In the genomic region with DNA sequence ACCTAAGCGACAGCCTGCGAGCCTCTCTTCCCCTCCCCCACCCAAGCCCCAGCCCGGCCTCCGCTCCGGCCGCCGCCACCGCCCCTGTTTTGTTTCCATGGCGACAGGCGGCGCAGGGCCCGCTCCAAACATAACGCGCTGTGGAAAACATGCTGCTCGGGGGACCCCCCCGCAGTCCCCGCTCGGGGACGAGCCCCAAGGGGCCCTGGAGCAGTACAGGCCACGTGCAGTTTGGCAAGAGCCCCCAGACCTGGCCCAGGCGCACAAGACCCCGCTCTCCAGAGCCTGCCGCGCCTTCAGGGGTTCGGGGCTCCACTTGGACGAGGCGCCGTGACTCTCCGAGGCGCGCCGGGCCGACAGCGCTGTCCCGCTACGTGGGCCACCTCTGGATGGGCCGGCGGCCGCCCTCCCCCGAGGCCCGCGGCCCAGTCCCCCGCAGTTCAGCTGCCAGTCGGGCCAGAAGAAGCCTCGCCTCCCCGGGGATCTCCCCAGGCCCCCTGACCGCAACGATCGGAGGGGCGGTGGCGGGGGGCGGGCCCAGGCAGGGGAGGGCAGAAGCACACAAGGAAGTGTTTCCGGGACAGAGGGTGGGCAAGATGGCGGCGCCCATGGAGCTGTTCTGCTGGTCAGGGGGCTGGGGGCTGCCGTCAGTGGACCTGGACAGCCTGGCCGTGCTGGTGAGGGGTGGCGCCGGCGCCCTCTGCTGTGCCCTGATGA, we compare ENCODE assay signal across 1 cellular context.
TF ChIP-seq lines count a peak whose summit lies in the region.

TSS of gene MTX1 (plus strand) at position 40 of the 717 bp plus-strand sequence. CDS start at position 150, 110 bp downstream.

TF ChIP-seq in K562, 482 proteins besides CTCF, POLR2A, EP300 and RAD21 (continued from another document and continues in another):
- TF ChIP-seq, protein P1, sequence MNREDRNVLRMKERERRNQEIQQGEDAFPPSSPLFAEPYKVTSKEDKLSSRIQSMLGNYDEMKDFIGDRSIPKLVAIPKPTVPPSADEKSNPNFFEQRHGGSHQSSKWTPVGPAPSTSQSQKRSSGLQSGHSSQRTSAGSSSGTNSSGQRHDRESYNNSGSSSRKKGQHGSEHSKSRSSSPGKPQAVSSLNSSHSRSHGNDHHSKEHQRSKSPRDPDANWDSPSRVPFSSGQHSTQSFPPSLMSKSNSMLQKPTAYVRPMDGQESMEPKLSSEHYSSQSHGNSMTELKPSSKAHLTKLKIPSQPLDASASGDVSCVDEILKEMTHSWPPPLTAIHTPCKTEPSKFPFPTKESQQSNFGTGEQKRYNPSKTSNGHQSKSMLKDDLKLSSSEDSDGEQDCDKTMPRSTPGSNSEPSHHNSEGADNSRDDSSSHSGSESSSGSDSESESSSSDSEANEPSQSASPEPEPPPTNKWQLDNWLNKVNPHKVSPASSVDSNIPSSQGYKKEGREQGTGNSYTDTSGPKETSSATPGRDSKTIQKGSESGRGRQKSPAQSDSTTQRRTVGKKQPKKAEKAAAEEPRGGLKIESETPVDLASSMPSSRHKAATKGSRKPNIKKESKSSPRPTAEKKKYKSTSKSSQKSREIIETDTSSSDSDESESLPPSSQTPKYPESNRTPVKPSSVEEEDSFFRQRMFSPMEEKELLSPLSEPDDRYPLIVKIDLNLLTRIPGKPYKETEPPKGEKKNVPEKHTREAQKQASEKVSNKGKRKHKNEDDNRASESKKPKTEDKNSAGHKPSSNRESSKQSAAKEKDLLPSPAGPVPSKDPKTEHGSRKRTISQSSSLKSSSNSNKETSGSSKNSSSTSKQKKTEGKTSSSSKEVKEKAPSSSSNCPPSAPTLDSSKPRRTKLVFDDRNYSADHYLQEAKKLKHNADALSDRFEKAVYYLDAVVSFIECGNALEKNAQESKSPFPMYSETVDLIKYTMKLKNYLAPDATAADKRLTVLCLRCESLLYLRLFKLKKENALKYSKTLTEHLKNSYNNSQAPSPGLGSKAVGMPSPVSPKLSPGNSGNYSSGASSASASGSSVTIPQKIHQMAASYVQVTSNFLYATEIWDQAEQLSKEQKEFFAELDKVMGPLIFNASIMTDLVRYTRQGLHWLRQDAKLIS (CRISPR knock-in tag; IDR thresholded peaks at IDR 0.05) = peak; percentile 83; the same call in 1 of the 2 replicates
- no peak for TF ChIP-seq SNIP1 (IDR thresholded peaks at IDR 0.05; ENCODE audit: low read depth)
- TF ChIP-seq HNRNPUL1 (IDR thresholded peaks at IDR 0.05; ENCODE audit: low read length) = no peak
- TF ChIP-seq, protein P2, sequence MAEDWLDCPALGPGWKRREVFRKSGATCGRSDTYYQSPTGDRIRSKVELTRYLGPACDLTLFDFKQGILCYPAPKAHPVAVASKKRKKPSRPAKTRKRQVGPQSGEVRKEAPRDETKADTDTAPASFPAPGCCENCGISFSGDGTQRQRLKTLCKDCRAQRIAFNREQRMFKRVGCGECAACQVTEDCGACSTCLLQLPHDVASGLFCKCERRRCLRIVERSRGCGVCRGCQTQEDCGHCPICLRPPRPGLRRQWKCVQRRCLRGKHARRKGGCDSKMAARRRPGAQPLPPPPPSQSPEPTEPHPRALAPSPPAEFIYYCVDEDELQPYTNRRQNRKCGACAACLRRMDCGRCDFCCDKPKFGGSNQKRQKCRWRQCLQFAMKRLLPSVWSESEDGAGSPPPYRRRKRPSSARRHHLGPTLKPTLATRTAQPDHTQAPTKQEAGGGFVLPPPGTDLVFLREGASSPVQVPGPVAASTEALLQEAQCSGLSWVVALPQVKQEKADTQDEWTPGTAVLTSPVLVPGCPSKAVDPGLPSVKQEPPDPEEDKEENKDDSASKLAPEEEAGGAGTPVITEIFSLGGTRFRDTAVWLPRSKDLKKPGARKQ (CRISPR knock-in tag; IDR thresholded peaks at IDR 0.05) = no peak
- peak; percentile 60 for TF ChIP-seq CREM (IDR thresholded peaks at IDR 0.05; ENCODE audit: low read depth)
- TF ChIP-seq ZNF224 (CRISPR knock-in tag; IDR thresholded peaks at IDR 0.05) = no peak
- no peak for TF ChIP-seq MECOM (CRISPR knock-in tag; IDR thresholded peaks at IDR 0.05)
- TF ChIP-seq RBM17 (IDR thresholded peaks at IDR 0.05; ENCODE audit: borderline replicate concordance, low read depth, low read length) = no peak
- TF ChIP-seq, protein P3, sequence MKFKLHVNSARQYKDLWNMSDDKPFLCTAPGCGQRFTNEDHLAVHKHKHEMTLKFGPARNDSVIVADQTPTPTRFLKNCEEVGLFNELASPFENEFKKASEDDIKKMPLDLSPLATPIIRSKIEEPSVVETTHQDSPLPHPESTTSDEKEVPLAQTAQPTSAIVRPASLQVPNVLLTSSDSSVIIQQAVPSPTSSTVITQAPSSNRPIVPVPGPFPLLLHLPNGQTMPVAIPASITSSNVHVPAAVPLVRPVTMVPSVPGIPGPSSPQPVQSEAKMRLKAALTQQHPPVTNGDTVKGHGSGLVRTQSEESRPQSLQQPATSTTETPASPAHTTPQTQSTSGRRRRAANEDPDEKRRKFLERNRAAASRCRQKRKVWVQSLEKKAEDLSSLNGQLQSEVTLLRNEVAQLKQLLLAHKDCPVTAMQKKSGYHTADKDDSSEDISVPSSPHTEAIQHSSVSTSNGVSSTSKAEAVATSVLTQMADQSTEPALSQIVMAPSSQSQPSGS (CRISPR knock-in tag; IDR thresholded peaks at IDR 0.05) = no peak
- TF ChIP-seq KAT8 (IDR thresholded peaks at IDR 0.05; ENCODE audit: low read depth) = no peak
- TF ChIP-seq, protein P4, sequence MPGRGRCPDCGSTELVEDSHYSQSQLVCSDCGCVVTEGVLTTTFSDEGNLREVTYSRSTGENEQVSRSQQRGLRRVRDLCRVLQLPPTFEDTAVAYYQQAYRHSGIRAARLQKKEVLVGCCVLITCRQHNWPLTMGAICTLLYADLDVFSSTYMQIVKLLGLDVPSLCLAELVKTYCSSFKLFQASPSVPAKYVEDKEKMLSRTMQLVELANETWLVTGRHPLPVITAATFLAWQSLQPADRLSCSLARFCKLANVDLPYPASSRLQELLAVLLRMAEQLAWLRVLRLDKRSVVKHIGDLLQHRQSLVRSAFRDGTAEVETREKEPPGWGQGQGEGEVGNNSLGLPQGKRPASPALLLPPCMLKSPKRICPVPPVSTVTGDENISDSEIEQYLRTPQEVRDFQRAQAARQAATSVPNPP (IDR thresholded peaks at IDR 0.05; ENCODE audit: borderline replicate concordance, insufficient read depth, insufficient read length) = no peak
- TF ChIP-seq HDAC6 (IDR thresholded peaks at IDR 0.05; ENCODE audit: low read depth, low read length) = no peak
- TF ChIP-seq NFXL1 (CRISPR knock-in tag; IDR thresholded peaks at IDR 0.05) = no peak
- TF ChIP-seq ZNF134 (CRISPR knock-in tag; conservative IDR thresholded peaks at IDR 0.05) = no peak
- no peak for TF ChIP-seq HOMEZ (CRISPR knock-in tag; IDR thresholded peaks at IDR 0.05)
- peak; percentile 43; the same call in 1 of the 2 replicates for TF ChIP-seq POLR2AphosphoS5 (IDR thresholded peaks at IDR 0.05; ENCODE audit: control insufficient read depth, insufficient read depth, low read depth, low read length)
- no peak for TF ChIP-seq TAL1 (IDR thresholded peaks at IDR 0.05)
- TF ChIP-seq, protein P5, sequence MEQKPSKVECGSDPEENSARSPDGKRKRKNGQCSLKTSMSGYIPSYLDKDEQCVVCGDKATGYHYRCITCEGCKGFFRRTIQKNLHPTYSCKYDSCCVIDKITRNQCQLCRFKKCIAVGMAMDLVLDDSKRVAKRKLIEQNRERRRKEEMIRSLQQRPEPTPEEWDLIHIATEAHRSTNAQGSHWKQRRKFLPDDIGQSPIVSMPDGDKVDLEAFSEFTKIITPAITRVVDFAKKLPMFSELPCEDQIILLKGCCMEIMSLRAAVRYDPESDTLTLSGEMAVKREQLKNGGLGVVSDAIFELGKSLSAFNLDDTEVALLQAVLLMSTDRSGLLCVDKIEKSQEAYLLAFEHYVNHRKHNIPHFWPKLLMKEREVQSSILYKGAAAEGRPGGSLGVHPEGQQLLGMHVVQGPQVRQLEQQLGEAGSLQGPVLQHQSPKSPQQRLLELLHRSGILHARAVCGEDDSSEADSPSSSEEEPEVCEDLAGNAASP (IDR thresholded peaks at IDR 0.05) = no peak
- no peak for TF ChIP-seq PTBP1 (IDR thresholded peaks at IDR 0.05; ENCODE audit: low read depth, low read length)
- TF ChIP-seq, protein P6, sequence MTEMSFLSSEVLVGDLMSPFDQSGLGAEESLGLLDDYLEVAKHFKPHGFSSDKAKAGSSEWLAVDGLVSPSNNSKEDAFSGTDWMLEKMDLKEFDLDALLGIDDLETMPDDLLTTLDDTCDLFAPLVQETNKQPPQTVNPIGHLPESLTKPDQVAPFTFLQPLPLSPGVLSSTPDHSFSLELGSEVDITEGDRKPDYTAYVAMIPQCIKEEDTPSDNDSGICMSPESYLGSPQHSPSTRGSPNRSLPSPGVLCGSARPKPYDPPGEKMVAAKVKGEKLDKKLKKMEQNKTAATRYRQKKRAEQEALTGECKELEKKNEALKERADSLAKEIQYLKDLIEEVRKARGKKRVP (CRISPR knock-in tag; IDR thresholded peaks at IDR 0.05) = no peak
- no peak for TF ChIP-seq MTA3 (IDR thresholded peaks at IDR 0.05; ENCODE audit: borderline replicate concordance)
- TF ChIP-seq FOXM1 (IDR thresholded peaks at IDR 0.05; ENCODE audit: low read depth) = no peak
- TF ChIP-seq FOXM1 (CRISPR knock-in tag; IDR thresholded peaks at IDR 0.05; ENCODE audit: low read depth) = peak; percentile 80; the same call in 1 of the 2 replicates
- no peak for TF ChIP-seq EHMT2 (IDR thresholded peaks at IDR 0.05)
- TF ChIP-seq TCFL5 (CRISPR knock-in tag; conservative IDR thresholded peaks at IDR 0.05) = no peak
- TF ChIP-seq ZNF175 (CRISPR knock-in tag; IDR thresholded peaks at IDR 0.05; ENCODE audit: low read depth) = peak; percentile 72; the same call in 1 of the 2 replicates
- TF ChIP-seq ZBTB17 (CRISPR knock-in tag; IDR thresholded peaks at IDR 0.05) = peak; percentile 38; the same call in 1 of the 2 replicates
- no peak for TF ChIP-seq HEY1 (CRISPR knock-in tag; IDR thresholded peaks at IDR 0.05; ENCODE audit: borderline replicate concordance)
- TF ChIP-seq MBD2 (IDR thresholded peaks at IDR 0.05; ENCODE audit: borderline replicate concordance, low read depth) = peak; percentile 31; the same call in 1 of the 2 replicates
- TF ChIP-seq PRPF4 (IDR thresholded peaks at IDR 0.05; ENCODE audit: insufficient read depth, low read depth, low read length, poor library complexity, severe bottlenecking) = peak; percentile 48
- TF ChIP-seq PBX2 (CRISPR knock-in tag; IDR thresholded peaks at IDR 0.05; ENCODE audit: low read depth) = no peak
- TF ChIP-seq PBX2 (tag; conservative IDR thresholded peaks at IDR 0.05; ENCODE audit: low read depth) = no peak
- no peak for TF ChIP-seq ADNP (tag; IDR thresholded peaks at IDR 0.05)
- TF ChIP-seq KDM2B (CRISPR knock-in tag; IDR thresholded peaks at IDR 0.05) = no peak
- peak in 1 of 2 experiments; percentile 88; a peak in 1 of 4 replicates for TF ChIP-seq CSDE1 (IDR thresholded peaks at IDR 0.05)
- no peak for TF ChIP-seq RNF219 (CRISPR knock-in tag; IDR thresholded peaks at IDR 0.05)
- TF ChIP-seq SPI1 (IDR thresholded peaks at IDR 0.05; ENCODE audit: borderline replicate concordance, low read depth, low read length) = no peak
- TF ChIP-seq TAF9B (IDR thresholded peaks at IDR 0.05; ENCODE audit: partially characterized antibody) = no peak
- TF ChIP-seq PRMT5 (CRISPR knock-in tag; IDR thresholded peaks at IDR 0.05) = no peak
- TF ChIP-seq ZNF766 (CRISPR knock-in tag; conservative IDR thresholded peaks at IDR 0.05) = no peak
- peak; percentile 62; the same call in 1 of the 2 replicates for TF ChIP-seq ZNF41 (CRISPR knock-in tag; conservative IDR thresholded peaks at IDR 0.05)
- TF ChIP-seq BCL6 (CRISPR knock-in tag; IDR thresholded peaks at IDR 0.05) = no peak
- TF ChIP-seq TCF7 (IDR thresholded peaks at IDR 0.05; ENCODE audit: borderline replicate concordance) = 0 out of 2 replicates have a peak, but pooled peaks have one; percentile 20
- TF ChIP-seq ZEB2 (IDR thresholded peaks at IDR 0.05) = no peak
- no peak for TF ChIP-seq EZH2 (IDR thresholded peaks at IDR 0.05; ENCODE audit: borderline replicate concordance, low read depth, low read length)
- TF ChIP-seq ZFP30 (CRISPR knock-in tag; IDR thresholded peaks at IDR 0.05; ENCODE audit: borderline replicate concordance) = no peak
